ENCODE assay signal across 9 cellular contexts in genomic region chr6:125749864-125750691, GRCh38. TPM values are rescaled to one million over a fixed set of nuclear protein-coding genes. Genes with fewer than 3 reads are reported as not detected.
A peak's percentile ranks its signal among the peaks of the same experiment; 100 is the strongest.
DNase-seq lines count a peak whose midpoint lies in the region; ATAC-seq, FAIRE-seq and TF ChIP-seq lines count a peak whose summit lies in the region.
"Had no signal": no experiment of that assay in that cellular context is flagged by ENCODE, and none has a peak within 500 bp of the region (broad histone marks: within the 10 kb centered on the region; RNA-seq: fewer than 3 reads in every experiment).

No MANE protein-coding gene starts in this region.

- WGBS in heart right ventricle, 2 donors, result 2 to 4% methylated on average over 35 of the region's 35 CpGs

- H3K9me3 ChIP-seq in heart right ventricle, result no peaks in the 10 kb centered on the region

- H3K4me1 Mint-ChIP-seq in activated CD4-positive, alpha-beta memory T cell treated with anti-CD3 and anti-CD28 coated beads for 36 hours (ENCODE audit: low read depth), result peaks cover 27% of the 10 kb centered on the region

- POLR2A ChIA-PET in AG04449 (lab: Yijun Ruan, JAX), result no interaction called here
- POLR2A ChIA-PET in activated CD4-positive, alpha-beta memory T cell treated with anti-CD3 and anti-CD28 coated beads for 36 hours (lab: Charles Lee), result interaction anchor here (0.8 kb wide), 1 partner anchor 31 kb away, joined by 4 read pairs; no protein-coding TSS in a partner anchor

- peaks cover 0 to 92% (median 0%) of the 10 kb centered on the region in 7 donors for H3K27me3 ChIP-seq in heart right ventricle

- H3K4me1 ChIP-seq in heart right ventricle, result peaks cover 0 to 56% (median 22%) of the 10 kb centered on the region in 9 donors

- H3K4me3 ChIP-seq in AG04449 (ENCODE audit: low read depth, low read length) (peak overlapping the region; percentile 61), heart right ventricle (peak overlapping the region; percentile 59 to 87 (median 76)), retinal pigment epithelial cell (ENCODE audit: low read length) (peak overlapping the region; percentile 55)

- no peaks in the 10 kb centered on the region for H3K36me3 Mint-ChIP-seq in activated CD4-positive, alpha-beta memory T cell treated with anti-CD3 and anti-CD28 coated beads for 36 hours

- no peak overlapping the region for H3K27ac Mint-ChIP-seq in activated CD4-positive, alpha-beta memory T cell treated with anti-CD3 and anti-CD28 coated beads for 36 hours

- TF ChIP-seq CTCF in AG04449 (IDR thresholded peaks at IDR 0.05; ENCODE audit: insufficient read depth, low read length, missing control alignments) (no peak), heart right ventricle (IDR thresholded peaks at IDR 0.05) (no peak), retinal pigment epithelial cell (conservative IDR thresholded peaks at IDR 0.05; ENCODE audit: low read depth, low read length) (no peak)

- no peak for DNase-seq in AG04449 (ENCODE audit: low read depth, low spot score)
- DNase-seq in HTR-8/SVneo (ENCODE audit: insufficient read length, low spot score), result peak; percentile 4
- no peak for DNase-seq in activated CD4-positive, alpha-beta memory T cell treated with anti-CD3 and anti-CD28 coated beads for 36 hours
- peak; percentile 43 for DNase-seq in heart right ventricle
- no peak for DNase-seq in retinal pigment epithelial cell (ENCODE audit: low read depth)
- no peak for DNase-seq in NCI-H2107 (lab: John Stamatoyannopoulos, UW)
- no peak for DNase-seq in kidney tubule cell (ENCODE audit: low spot score)

- peaks cover 68% of the 10 kb centered on the region for H3K27me3 Mint-ChIP-seq in activated CD4-positive, alpha-beta memory T cell treated with anti-CD3 and anti-CD28 coated beads for 36 hours

- CTCF ChIA-PET in AG04449 (lab: Yijun Ruan, JAX), result interaction anchor here (1.3 to 24.4 kb wide), 4 partner anchors 9 to 437 kb away, joined by 3 to 488 read pairs (median 4); no protein-coding TSS in a partner anchor
- CTCF ChIA-PET in activated CD4-positive, alpha-beta memory T cell treated with anti-CD3 and anti-CD28 coated beads for 36 hours (lab: Charles Lee), result interaction anchor here (0.7 to 1.8 kb wide), 4 partner anchors 40 to 438 kb away, joined by 4 to 6 read pairs (median 5); partner anchors contain the start of gene HINT3

- H3K9me3 Mint-ChIP-seq in activated CD4-positive, alpha-beta memory T cell treated with anti-CD3 and anti-CD28 coated beads for 36 hours, result no peaks in the 10 kb centered on the region

- peaks cover 0 to 11% (median 0%) of the 10 kb centered on the region in 9 donors for H3K36me3 ChIP-seq in heart right ventricle

- H3K27ac ChIP-seq in heart right ventricle, result peak overlapping the region; percentile 88 to 98 (median 96)
- H3K27ac ChIP-seq: epithelial cell of prostate had no signal

- H3K4me3 Mint-ChIP-seq in activated CD4-positive, alpha-beta memory T cell treated with anti-CD3 and anti-CD28 coated beads for 36 hours, result peak overlapping the region; percentile 77

- intact Hi-C loops in activated CD4-positive, alpha-beta memory T cell treated with anti-CD3 and anti-CD28 coated beads for 36 hours (cut with micrococcal nuclease), result loop anchor here (1.0 to 5.0 kb wide), 3 partner anchors 30 to 238 kb away; partner anchors contain the start of gene TRMT11
- intact Hi-C loops in heart right ventricle (cut with DNase I), result loop anchor here in 8 of 10 donors (1.0 to 10.0 kb wide), 13 partner anchors 78 to 598 kb away; partner anchors contain the start of gene TPD52L1 (in 2 of the 8)

- no peak for FAIRE-seq in HTR-8/SVneo (lab: Jason Lieb, UNC)

- peak in 5 of 8 donors; percentile 13 to 31 (median 17) for ATAC-seq in heart right ventricle
- ATAC-seq in HG03108 (IDR thresholded peaks at IDR 0.05; ENCODE audit: unreplicated experiment), result no peak

RNA-seq across cellular contexts. Expression of gene HEY2, which starts 0.6 kb away (rescaled TPM):
- not detected for total RNA-seq in activated CD4-positive, alpha-beta memory T cell treated with anti-CD3 and anti-CD28 coated beads for 36 hours
- 10 to 100 TPM; 12.4 to 75.1 (median 36.2) TPM for total RNA-seq in heart right ventricle
- 10 to 100 TPM; 14.1 to 28.6 TPM for polyA plus RNA-seq in heart right ventricle

RNA-seq across cellular contexts. Expression of gene NCOA7, which starts 40.7 kb away (rescaled TPM):
- 10 to 100 TPM; 42.3 to 43.4 TPM for total RNA-seq in activated CD4-positive, alpha-beta memory T cell treated with anti-CD3 and anti-CD28 coated beads for 36 hours
- total RNA-seq in heart right ventricle, result 10 to 100 TPM in 7 of 10 donors, 1 to 10 TPM in 3; 6.2 to 21.3 (median 11.1) TPM
- 10 to 100 TPM in 1 of 2 donors, 1 to 10 TPM in 1; 4.2 to 10.2 TPM for polyA plus RNA-seq in heart right ventricle

Comparison
In these comparisons a context has a peak if more than half of its experiments do, and no peak if none do; other contexts are left out.
1. DNase-seq: peak in HTR-8/SVneo (single experiment) and heart right ventricle (2 of 2); none in AG04449 (single experiment), activated CD4-positive, alpha-beta memory T cell treated with anti-CD3 and anti-CD28 coated beads for 36 hours (single experiment), retinal pigment epithelial cell (single experiment), NCI-H2107 (single experiment) and kidney tubule cell (single experiment).
2. RNA of gene HEY2, which starts 0.6 kb away (total RNA-seq): 12.4 to 75.1 TPM in heart right ventricle; not detected in activated CD4-positive, alpha-beta memory T cell treated with anti-CD3 and anti-CD28 coated beads for 36 hours; every median in the first group is over 10 times any median in the second.
3. Peak in every context shown above with its lines, with median percentiles within 50 percentile points of each other: H3K4me3 ChIP-seq.